Comparison of ENCODE assay signal across 8 cellular contexts in the genomic region with DNA sequence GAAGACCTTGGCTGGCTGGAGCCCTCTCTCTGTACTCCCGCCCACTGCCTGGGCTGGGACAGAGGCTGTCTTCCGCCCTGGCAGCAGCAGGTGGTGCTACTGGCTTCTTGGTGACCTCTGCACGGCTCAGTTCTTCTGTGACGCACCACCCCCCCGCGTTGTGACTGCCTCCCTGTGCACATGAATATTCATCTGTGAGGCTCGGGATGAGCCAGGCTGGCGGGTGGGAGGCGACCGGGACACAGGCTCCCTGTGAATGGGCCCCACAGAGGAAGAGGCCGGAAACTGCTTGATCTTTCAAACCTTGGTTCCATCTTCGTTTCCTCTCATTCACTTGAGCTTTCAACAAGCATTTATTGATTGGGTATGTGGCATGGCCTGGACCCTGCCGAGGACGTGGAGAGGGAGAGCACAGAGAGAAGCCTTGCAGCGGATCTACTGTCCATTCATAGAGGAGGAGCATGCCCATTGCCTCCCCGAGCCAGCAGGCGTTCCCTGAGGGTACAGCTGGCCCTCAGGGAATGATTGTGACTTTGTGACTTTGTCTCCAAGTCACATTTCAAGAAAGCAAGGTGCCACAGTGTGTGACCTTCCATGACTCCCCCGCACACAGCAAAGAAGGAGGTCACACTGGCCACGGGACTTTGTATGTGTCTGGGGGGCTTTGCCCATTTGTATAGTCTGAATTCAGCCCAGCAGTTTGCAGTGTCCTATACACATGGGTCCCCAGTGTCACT. TPM values are rescaled to one million over a fixed set of nuclear protein-coding genes. Genes with fewer than 3 reads are reported as not detected.
A peak's percentile ranks its signal among the peaks of the same experiment; 100 is the strongest.
DNase-seq lines count a peak whose midpoint lies in the region; ATAC-seq and TF ChIP-seq lines count a peak whose summit lies in the region.

No MANE protein-coding gene starts in this region.

- H3F3A ChIP-seq in GM23338 (replicated peaks; ENCODE audit: low read depth), result 0 out of 2 replicates have a peak, but pooled peaks cover 2% of the 10 kb centered on the region

- no peaks in the 10 kb centered on the region for H3K79me2 ChIP-seq in GM23338 (replicated peaks; ENCODE audit: insufficient read depth)

- CTCF ChIA-PET in AG04449 (lab: Yijun Ruan, JAX), result interaction anchor here (0.9 to 1.1 kb wide), 2 partner anchors 10 to 329 kb away, joined by 3 to 5 read pairs; no protein-coding TSS in a partner anchor
- CTCF ChIA-PET in Panc1 (lab: Charles Lee), result no interaction called here

- peaks cover 38% of the 10 kb centered on the region for H3K4me1 Mint-ChIP-seq in GM23338
- peaks cover 35% of the 10 kb centered on the region for H3K4me1 Mint-ChIP-seq in nephron

- H2AFZ ChIP-seq in GM23338, result no peak overlapping the region

- BruUV-seq in Panc1 (replicated peaks; lab: Mats Ljungman, UMichigan), result no TSS peak

- H3K27me3 ChIP-seq in GM23338 (ENCODE audit: insufficient read depth) (no peaks in the 10 kb centered on the region), Panc1 (ENCODE audit: control insufficient read depth, insufficient read depth, low read length) (no peaks in the 10 kb centered on the region)

- in situ Hi-C loops in Panc1 (cut with HindIII; ENCODE audit: low pct_unique_long_range_greater_than_20kb, low sequenced_read_pairs), result no loop called here

- H3K27ac Mint-ChIP-seq in GM23338, result peak overlapping the region; percentile 36
- peak overlapping the region; percentile 92 to 97 (median 96) for H3K27ac Mint-ChIP-seq in nephron

- peak; percentile 96 for ATAC-seq in GM23338
- ATAC-seq in Panc1, result peak; percentile 57
- ATAC-seq in HG03025 (IDR thresholded peaks at IDR 0.05; ENCODE audit: low FRiP score, unreplicated experiment), result no peak

- H3K36me3 ChIP-seq in GM23338 (ENCODE audit: insufficient read depth) (0 out of 2 replicates have a peak, but pooled peaks cover 3% of the 10 kb centered on the region), Panc1 (ENCODE audit: control insufficient read depth, insufficient read depth, low read length) (no peaks in the 10 kb centered on the region; the same call in 1 of the 2 replicates)

- H3K4me3 ChIP-seq in AG04449 (ENCODE audit: low read depth, low read length), result no peak overlapping the region
- H3K4me3 ChIP-seq in GM23338, result no peak overlapping the region
- H3K4me3 ChIP-seq in Panc1 (ENCODE audit: low read depth in 2 of 2, low read length in 2 of 2), result no peak overlapping the region
- H3K4me3 ChIP-seq in fibroblast of villous mesenchyme (ENCODE audit: low read depth, low read length), result no peak overlapping the region

- H3K36me3 Mint-ChIP-seq in GM23338 (ENCODE audit: low read depth) (peaks cover 29% of the 10 kb centered on the region), nephron (ENCODE audit: low read depth) (peaks cover 33% of the 10 kb centered on the region)

- H3K4me1 ChIP-seq in GM23338 (ENCODE audit: insufficient read depth), result peaks cover 20% of the 10 kb centered on the region
- no peaks in the 10 kb centered on the region for H3K4me1 ChIP-seq in Panc1 (ENCODE audit: control insufficient read depth, insufficient read depth, low read length)

- intact Hi-C loops in Panc1 (cut with micrococcal nuclease; ENCODE audit: unreplicated experiment), result no loop called here

- no peaks in the 10 kb centered on the region; the same call in none of the 2 replicates for H4K20me1 ChIP-seq in GM23338 (replicated peaks; ENCODE audit: insufficient read depth)

- H3K27me3 Mint-ChIP-seq in GM23338 (ENCODE audit: insufficient read depth, low read depth, poor library complexity) (peaks cover 12% of the 10 kb centered on the region), nephron (ENCODE audit: low read depth) (no peaks in the 10 kb centered on the region)

- H3K4me2 ChIP-seq in GM23338, result peak overlapping the region; percentile 69

- DNase-seq in AG04449 (ENCODE audit: low read depth, low spot score) (peak; percentile 29), GM23338 (ENCODE audit: low spot score) (peak; percentile 93), Panc1 (ENCODE audit: low read depth, low spot score) (no peak), fibroblast of villous mesenchyme (ENCODE audit: low read depth) (peak; percentile 86), GM19240 (ENCODE audit: insufficient read length, low spot score) (no peak)
- no peak for DNase-seq in stimulated activated CD4-positive, alpha-beta T cell treated with anti-CD3 and anti-CD28 coated beads, Interleukin-2, amount 100 ng/mL, for 48 hours

- TF ChIP-seq CTCF in AG04449 (IDR thresholded peaks at IDR 0.05; ENCODE audit: insufficient read depth, low read length, missing control alignments) (peak; percentile 48), GM23338 (conservative IDR thresholded peaks at IDR 0.05; ENCODE audit: low read depth in 2 of 2) (peak in 1 of 2 experiments; percentile 64; a peak in 3 of 4 replicates), Panc1 (IDR thresholded peaks at IDR 0.05) (no peak), fibroblast of villous mesenchyme (IDR thresholded peaks at IDR 0.05; ENCODE audit: insufficient read depth, low read depth, low read length) (peak; percentile 33), nephron (IDR thresholded peaks at IDR 0.05; ENCODE audit: unreplicated experiment in 3 of 3) (peak; percentile 32 to 62 (median 39))

- H3K4me3 Mint-ChIP-seq in GM23338, result peak overlapping the region; percentile 39
- peak overlapping the region; percentile 43 to 65 (median 57) for H3K4me3 Mint-ChIP-seq in nephron

- POLR2A ChIA-PET in AG04449 (lab: Yijun Ruan, JAX), result no interaction called here
- POLR2A ChIA-PET in Panc1 (lab: Charles Lee), result no interaction called here

- H3K9me3 ChIP-seq in Panc1 (ENCODE audit: control insufficient read depth, insufficient read depth, low read depth, low read length), result no peaks in the 10 kb centered on the region

- H3K27ac ChIP-seq in GM23338 (ENCODE audit: low read depth) (no peak overlapping the region), Panc1 (ENCODE audit: low read length) (no peak overlapping the region)

- no peaks in the 10 kb centered on the region for H3K9me2 ChIP-seq in GM23338 (ENCODE audit: insufficient read depth)

- no peaks in the 10 kb centered on the region; the same call in 2 of the 3 replicates for H3K9me3 Mint-ChIP-seq in GM23338
- no peaks in the 10 kb centered on the region for H3K9me3 Mint-ChIP-seq in nephron

TF ChIP-seq in GM23338, 12 proteins besides CTCF, POLR2A, EP300 and RAD21 (continues in another document):
- TF ChIP-seq STAT1 (IDR thresholded peaks at IDR 0.05; ENCODE audit: unreplicated experiment) (no peak), POLR2AphosphoS5 (IDR thresholded peaks at IDR 0.05; ENCODE audit: low read depth) (peak; percentile 15; the same call in 1 of the 2 replicates), ZNF114 (CRISPR knock-in tag; IDR thresholded peaks at IDR 0.05) (no peak), ZNF331 (CRISPR knock-in tag; IDR thresholded peaks at IDR 0.05; ENCODE audit: low read depth) (peak; percentile 10; the same call in 1 of the 2 replicates), EZH2 (IDR thresholded peaks at IDR 0.05; ENCODE audit: low read depth, unreplicated experiment) (no peak)

RNA-seq across cellular contexts. Expression of a gene that starts 45.0 kb away (rescaled TPM):
- 47.2 and 63.5 TPM in 2 replicates for total RNA-seq in GM23338 (2014; rRNA removed; shearing (Covaris generic))
- 28.6 and 35.2 TPM in 2 replicates for polyA plus RNA-seq in GM23338 (2016; fragmentation: Nextera tagmentation; extraction: Ambion mirVana)
- total RNA-seq in Panc1 (2021; ENCODE audit: unreplicated experiment) (19.1 TPM), fibroblast of villous mesenchyme (40.2 and 42.5 TPM in 2 replicates)
- polyA plus RNA-seq in Panc1 (2012; ENCODE audit: insufficient read length), result 30.5 TPM

Comparison
In these comparisons a context has a peak if more than half of its experiments do, and no peak if none do; other contexts are left out.
1. DNase-seq: peak in AG04449 (single experiment), GM23338 (single experiment) and fibroblast of villous mesenchyme (single experiment); none in Panc1 (single experiment), GM19240 (single experiment) and stimulated activated CD4-positive, alpha-beta T cell treated with anti-CD3 and anti-CD28 coated beads, Interleukin-2, amount 100 ng/mL, for 48 hours (0 of 2).